9 cellular contexts compared by ENCODE assay signal in the genomic region with DNA sequence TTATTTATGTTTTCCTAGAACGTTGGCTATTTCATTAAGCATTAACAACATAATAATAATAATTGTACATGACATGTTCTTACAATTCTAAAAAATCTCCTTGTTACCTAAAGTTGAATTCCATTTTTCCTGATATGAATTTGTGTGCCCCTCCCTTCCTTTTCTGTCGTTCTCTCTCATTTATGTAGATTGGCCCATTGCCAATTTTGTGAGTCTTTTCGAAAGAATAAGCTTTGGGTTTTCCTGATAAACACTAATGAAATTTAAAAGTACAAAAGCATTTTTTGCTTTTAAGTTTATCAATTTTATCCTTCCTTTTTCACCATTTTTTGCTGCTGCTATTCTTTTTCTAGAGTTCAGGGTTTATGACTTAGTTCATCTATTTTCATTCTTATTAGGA. TPM values are rescaled to one million over a fixed set of nuclear protein-coding genes. Genes with fewer than 3 reads are reported as not detected.
"Had no signal": no experiment of that assay in that cellular context is flagged by ENCODE, and none has a peak within 500 bp of the region (broad histone marks: within the 10 kb centered on the region; RNA-seq: fewer than 3 reads in every experiment).

No MANE protein-coding gene starts in this region.

- H3K36me3 ChIP-seq: HAP-1 had no signal

- H3K9ac ChIP-seq: GM23248 had no signal

- H3K4me1 ChIP-seq: HAP-1 had no signal

- ATAC-seq: HCT116 had no signal

- H3K4me3 ChIP-seq: GM23248, HAP-1 had no signal

- H3K27ac ChIP-seq: GM23248 had no signal

- DNase-seq: GOT3, H7, IMR-90 had no signal

- H2AFZ ChIP-seq: GM23248 had no signal

- H3K9me3 ChIP-seq: HAP-1 had no signal

RNA-seq across cellular contexts. Expression of gene PRR23E, which starts 44.9 kb away (rescaled TPM):
- total RNA-seq: GM23248, H4, H7, HFFc6, HT-29, IMR-90 had no signal
- polyA plus RNA-seq: GM23248, IMR-90 had no signal

RNA-seq across cellular contexts. Expression of gene PRR20G, which starts 50.0 kb away (rescaled TPM):
- total RNA-seq: GM23248, H4, H7, HFFc6, HT-29, IMR-90 had no signal
- polyA plus RNA-seq: GM23248, IMR-90 had no signal
